ENCODE assay signal across 15 cellular contexts in genomic region chr10:48526371-48526821, GRCh38.
A peak's percentile ranks its signal among the peaks of the same experiment; 100 is the strongest.
DNase-seq lines count a peak whose midpoint lies in the region; ATAC-seq and TF ChIP-seq lines count a peak whose summit lies in the region.
"Had no signal": no experiment of that assay in that cellular context is flagged by ENCODE, and none has a peak within 500 bp of the region (broad histone marks: within the 10 kb centered on the region; RNA-seq: fewer than 3 reads in every experiment).

No MANE protein-coding gene starts in this region.

- peaks cover 14% of the 10 kb centered on the region for H3K9me3 Mint-ChIP-seq in WTC11

- H3K9me1 ChIP-seq in IMR-90 (ENCODE audit: insufficient read depth, low read length), result peaks cover 24% of the 10 kb centered on the region

- no peak overlapping the region for H2BK15ac ChIP-seq in IMR-90 (ENCODE audit: low read depth, low read length)

- H3K4me3 ChIP-seq in A673 (ENCODE audit: low read depth, low read length, poor library complexity, severe bottlenecking), result no peak overlapping the region
- H3K4me3 ChIP-seq in IMR-90 (ENCODE audit: insufficient read depth, low read depth, low read length), result peak overlapping the region; percentile 36; the same call in 1 of the 2 replicates
- H3K4me3 ChIP-seq in dorsolateral prefrontal cortex, result peak overlapping the region in 10 of 59 donors; percentile 2 to 29 (median 15)
- H3K4me3 ChIP-seq in muscle layer of duodenum (ENCODE audit: low read depth in 1 of 2, low read length in 2 of 2), result peak overlapping the region in 1 of 2 donors; percentile 15

- no peak overlapping the region for H3K4me3 Mint-ChIP-seq in WTC11
- H3K4me3 Mint-ChIP-seq: activated naive CD8-positive, alpha-beta T cell; B cell had no signal

- no peaks in the 10 kb centered on the region for H3K36me3 Mint-ChIP-seq in WTC11
- H3K36me3 Mint-ChIP-seq: activated naive CD8-positive, alpha-beta T cell had no signal

- peak overlapping the region; percentile 57 for H3K23ac ChIP-seq in IMR-90 (ENCODE audit: low read depth, low read length)

- peaks cover 54% of the 10 kb centered on the region for H3K27me3 ChIP-seq in A673 (replicated peaks; ENCODE audit: insufficient read depth, low read depth, low read length, poor library complexity)
- H3K27me3 ChIP-seq in IMR-90 (ENCODE audit: control insufficient read depth, insufficient read depth, low read length), result no peaks in the 10 kb centered on the region
- peaks cover 0 to 2% (median 0%) of the 10 kb centered on the region in 45 donors for H3K27me3 ChIP-seq in dorsolateral prefrontal cortex
- no peaks in the 10 kb centered on the region for H3K27me3 ChIP-seq in muscle layer of duodenum (ENCODE audit: low read depth, low read length)

- H3K27ac ChIP-seq in A673 (ENCODE audit: low read depth, low read length, poor library complexity, severe bottlenecking), result no peak overlapping the region
- peak overlapping the region; percentile 78 for H3K27ac ChIP-seq in IMR-90 (ENCODE audit: insufficient read depth, low read length)
- peak overlapping the region in 30 of 59 donors; percentile 5 to 61 (median 26) for H3K27ac ChIP-seq in dorsolateral prefrontal cortex
- H3K27ac ChIP-seq in muscle layer of duodenum (ENCODE audit: low read length), result peak overlapping the region; percentile 46

- peak overlapping the region; percentile 46 for H3K18ac ChIP-seq in IMR-90 (ENCODE audit: low read depth, low read length)

- CTCF ChIA-PET in A673 (lab: Charles Lee), result no interaction called here
- CTCF ChIA-PET in IMR-90 (lab: Yijun Ruan, JAX), result no interaction called here
- CTCF ChIA-PET in WTC11 (lab: Charles Lee), result interaction anchor here (0.5 to 1.1 kb wide), 3 partner anchors 10 to 129 kb away, joined by 3 to 4 read pairs (median 3); no protein-coding TSS in a partner anchor

- peaks cover 48 to 69% of the 10 kb centered on the region in 2 experiments for H3K79me1 ChIP-seq in IMR-90 (ENCODE audit: low read depth in 1 of 2, low read length in 2 of 2)

- H3K9ac ChIP-seq in IMR-90 (ENCODE audit: low read depth, low read length), result peak overlapping the region; percentile 60

- ATAC-seq in IMR-90 (ENCODE audit: low read depth), result peak; percentile 37
- no peak for ATAC-seq in WTC11
- no peak for ATAC-seq in HG03565 (IDR thresholded peaks at IDR 0.05; ENCODE audit: unreplicated experiment)
- ATAC-seq: PC-3 had no signal

- peak overlapping the region; percentile 62 to 70 for H4K8ac ChIP-seq in IMR-90 (ENCODE audit: low read depth in 2 of 2, low read length in 2 of 2)

- no peak for TF ChIP-seq POLR2A in IMR-90 (IDR thresholded peaks at IDR 0.05; ENCODE audit: low read depth, low read length)

- peak overlapping the region; percentile 94 for H3K4ac ChIP-seq in IMR-90 (ENCODE audit: low read depth, low read length)

- no peak overlapping the region for H2AK5ac ChIP-seq in IMR-90 (ENCODE audit: low read depth, low read length)

- peaks cover 11% of the 10 kb centered on the region for H3K27me3 Mint-ChIP-seq in WTC11 (ENCODE audit: low read depth)

- H4K20me1 ChIP-seq in IMR-90 (ENCODE audit: insufficient read depth, low read length), result peaks cover 9% of the 10 kb centered on the region

- TF ChIP-seq CTCF in A673 (conservative IDR thresholded peaks at IDR 0.05; ENCODE audit: low read depth, low read length) (no peak), IMR-90 (conservative IDR thresholded peaks at IDR 0.05; ENCODE audit: low read depth, low read length) (no peak), dorsolateral prefrontal cortex (IDR thresholded peaks at IDR 0.05 in 54 of 56, conservative IDR thresholded peaks at IDR 0.05 in 2 of 56; ENCODE audit: low read depth in 1 of 56, partially characterized antibody in 56 of 56) (no peak), WTC11 (IDR thresholded peaks at IDR 0.05) (no peak)

- peak overlapping the region; percentile 80 for H2AK9ac ChIP-seq in IMR-90 (replicated peaks; ENCODE audit: low read depth, low read length, poor library complexity)

- TF ChIP-seq RAD21 in IMR-90 (IDR thresholded peaks at IDR 0.05; ENCODE audit: low read length), result no peak

- peak overlapping the region; percentile 82 for H2BK5ac ChIP-seq in IMR-90 (ENCODE audit: low read depth, low read length, poor library complexity, severe bottlenecking)

- H3K14ac ChIP-seq in IMR-90 (replicated peaks; ENCODE audit: low read depth, low read length), result peak overlapping the region; percentile 80

- dilution Hi-C loops in IMR-90 (cut with HindIII; ENCODE audit: low sequenced_read_pairs, unreplicated experiment), result no loop called here

- H4K5ac ChIP-seq in IMR-90 (ENCODE audit: low read depth, low read length), result peak overlapping the region; percentile 75

- peak overlapping the region; percentile 90; the same call in 1 of the 2 replicates for H4K91ac ChIP-seq in IMR-90 (ENCODE audit: insufficient read depth, low read depth, low read length)

- peak overlapping the region; percentile 89; the same call in 1 of the 2 replicates for H2BK20ac ChIP-seq in IMR-90 (ENCODE audit: low read depth, low read length)

- H3K4me2 ChIP-seq in IMR-90 (ENCODE audit: low read depth, low read length), result peak overlapping the region; percentile 85

- intact Hi-C loops in A673 (cut with micrococcal nuclease; ENCODE audit: unreplicated experiment), result no loop called here
- intact Hi-C loops in IMR-90 (cut with micrococcal nuclease), result no loop called here
- intact Hi-C loops in dorsolateral prefrontal cortex (cut with DNase I), result no loop called here

- no peak overlapping the region; the same call in 1 of the 2 replicates for H3K27ac Mint-ChIP-seq in WTC11
- H3K27ac Mint-ChIP-seq: activated naive CD8-positive, alpha-beta T cell; B cell had no signal

- peak overlapping the region; percentile 72 for H2BK120ac ChIP-seq in IMR-90 (ENCODE audit: low read depth, low read length)

- DNase-seq in A673 (ENCODE audit: low spot score), result peak; percentile 11
- peak; percentile 92 for DNase-seq in IMR-90
- DNase-seq in dorsolateral prefrontal cortex, result no peak
- no peak for DNase-seq in WTC11 (ENCODE audit: low spot score)
- no peak for DNase-seq in activated CD4-positive, CD25-positive, alpha-beta regulatory T cell treated with anti-CD3 and anti-CD28 coated beads, Interleukin-2, amount 50 U/mL, for 72 hours
- no peak for DNase-seq in NCI-H1436 treated with DMSO at 0.1 percent for 48 hours (lab: John Stamatoyannopoulos, UW)
- DNase-seq: activated CD4-positive, alpha-beta T cell treated with anti-CD3 and anti-CD28 coated beads for 1 hour; glutamatergic neuron; NCI-H1048; PC-3; stimulated activated CD4-positive, alpha-beta T cell treated with anti-CD3 and anti-CD28 coated beads, Interleukin-4, amount 100 ng/mL, for 24 hours had no signal

- peak overlapping the region; percentile 34 for H2AFZ ChIP-seq in IMR-90 (replicated peaks; ENCODE audit: low read length, poor library complexity)

- peak overlapping the region; percentile 68; the same call in 1 of the 2 replicates for H3K56ac ChIP-seq in IMR-90 (ENCODE audit: extremely low read depth, insufficient read depth, low read length)

- no TSS peak for BruUV-seq in A673 (replicated peaks; lab: Mats Ljungman, UMichigan)
- no TSS peak for BruUV-seq in IMR-90 (replicated peaks; lab: Mats Ljungman, UMichigan)

- no peaks in the 10 kb centered on the region for H3K9me3 ChIP-seq in A673 (ENCODE audit: low read depth, low read length, poor library complexity, severe bottlenecking)
- H3K9me3 ChIP-seq in IMR-90 (ENCODE audit: control insufficient read depth, insufficient read depth, low read length), result no peaks in the 10 kb centered on the region
- no peaks in the 10 kb centered on the region for H3K9me3 ChIP-seq in muscle layer of duodenum (ENCODE audit: control insufficient read depth in 1 of 2, low read length in 2 of 2)

- 10% methylated on average over 2 of the region's 13 CpGs; no CpG with 5 or more reads in 1 of the 2 experiments for WGBS in IMR-90 (ENCODE audit: extremely low coverage in 2 of 2, insufficient read length in 1 of 2), 2 experiments

- peaks cover 3% of the 10 kb centered on the region for H3K4me1 ChIP-seq in A673 (ENCODE audit: insufficient read depth, low read length, poor library complexity, severe bottlenecking)
- H3K4me1 ChIP-seq in IMR-90 (ENCODE audit: control insufficient read depth, insufficient read depth, low read length), result peaks cover 21% of the 10 kb centered on the region
- peaks cover 0 to 14% of the 10 kb centered on the region in 2 donors for H3K4me1 ChIP-seq in muscle layer of duodenum (ENCODE audit: control insufficient read depth in 1 of 2, insufficient read depth in 2 of 2, low read length in 2 of 2)

- in situ Hi-C loops in IMR-90 (cut with MboI; ENCODE audit: low sequenced_read_pairs), result no loop called here

- H3K4me1 Mint-ChIP-seq in WTC11, result peaks cover 18% of the 10 kb centered on the region

- no peaks in the 10 kb centered on the region for H3K36me3 ChIP-seq in A673 (ENCODE audit: insufficient read depth, low read length, poor library complexity, severe bottlenecking)
- H3K36me3 ChIP-seq in IMR-90 (ENCODE audit: control insufficient read depth, insufficient read depth, low read length), result no peaks in the 10 kb centered on the region
- no peaks in the 10 kb centered on the region for H3K36me3 ChIP-seq in muscle layer of duodenum (ENCODE audit: control insufficient read depth in 1 of 2, insufficient read depth in 2 of 2, low read length in 2 of 2)

- POLR2A ChIA-PET in A673 (lab: Charles Lee; ENCODE audit: low non-redundant PET) (no interaction called here), IMR-90 (lab: Charles Lee; ENCODE audit: unreplicated experiment) (no interaction called here), WTC11 (lab: Charles Lee) (no interaction called here)

TF ChIP-seq in IMR-90, 13 proteins besides CTCF, POLR2A, EP300 and RAD21 (continues in another document):
- TF ChIP-seq CEBPB (IDR thresholded peaks at IDR 0.05; ENCODE audit: low read depth, low read length), result no peak
- peak; percentile 61 for TF ChIP-seq RCOR1 (IDR thresholded peaks at IDR 0.05; ENCODE audit: insufficient replicate concordance, low read length)

TF ChIP-seq in WTC11, 78 proteins besides CTCF, POLR2A, EP300 and RAD21 (continues in another document):
- TF ChIP-seq SP1 (CRISPR knock-in tag; conservative IDR thresholded peaks at IDR 0.05) (no peak), ZNF219 (CRISPR knock-in tag; IDR thresholded peaks at IDR 0.05; ENCODE audit: borderline replicate concordance) (no peak), ATF6 (CRISPR knock-in tag; IDR thresholded peaks at IDR 0.05) (no peak), CBFB (CRISPR knock-in tag; IDR thresholded peaks at IDR 0.05; ENCODE audit: low read depth) (no peak)

Comparison
In these comparisons a context has a peak if more than half of its experiments do, and no peak if none do; other contexts are left out.
1. DNase-seq: peak in A673 (single experiment) and IMR-90 (single experiment); none in dorsolateral prefrontal cortex (0 of 10), WTC11 (single experiment), activated CD4-positive, CD25-positive, alpha-beta regulatory T cell treated with anti-CD3 and anti-CD28 coated beads, Interleukin-2, amount 50 U/mL, for 72 hours (single experiment) and NCI-H1436 treated with DMSO at 0.1 percent for 48 hours (single experiment).